ENCODE assay signal across 10 cellular contexts in the genomic region with DNA sequence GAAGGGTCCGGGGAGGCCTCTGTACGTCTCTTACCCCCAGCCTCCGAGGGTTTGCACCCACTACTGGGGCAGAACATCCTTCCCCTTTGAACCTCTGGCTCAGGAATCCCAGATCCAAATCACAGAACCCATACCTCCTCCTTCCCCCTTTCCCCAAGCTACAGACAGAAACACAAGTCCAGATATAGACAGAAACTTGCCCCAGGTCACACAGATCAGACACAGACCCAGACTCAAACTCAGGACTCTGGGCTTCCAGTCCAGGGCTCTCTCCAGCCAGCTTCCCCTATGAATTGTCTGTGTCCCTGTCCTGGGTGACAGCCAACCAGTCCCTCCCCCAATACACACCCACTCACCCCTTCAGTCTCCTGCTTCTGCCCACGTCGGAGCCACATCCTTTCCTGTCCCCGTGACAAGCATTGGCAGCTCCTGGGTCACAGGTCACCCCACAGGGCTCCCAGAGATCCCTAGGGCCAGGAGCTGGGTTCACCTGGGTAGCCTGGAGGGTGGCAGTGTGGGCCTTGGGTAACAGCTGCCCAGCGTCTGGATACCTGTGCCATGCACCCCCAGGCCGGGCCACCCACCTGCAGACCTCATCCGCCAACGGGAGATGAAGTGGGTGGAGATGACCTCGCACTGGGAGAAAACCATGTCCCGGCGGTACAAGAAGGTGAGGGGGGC.
DNase-seq lines count a peak whose midpoint lies in the region; ATAC-seq and TF ChIP-seq lines count a peak whose summit lies in the region.
"Had no signal": no experiment of that assay in that cellular context is flagged by ENCODE, and none has a peak within 500 bp of the region (broad histone marks: within the 10 kb centered on the region; RNA-seq: fewer than 3 reads in every experiment).

No MANE protein-coding gene starts in this region.

- H3K4me3 ChIP-seq in GM12875 (ENCODE audit: low read depth, low read length) (peak overlapping the region; percentile 58), duodenal mucosa (ENCODE audit: low read depth in 1 of 2, low read length in 2 of 2) (peak overlapping the region; percentile 56 to 64)

- H3K4me1 ChIP-seq in duodenal mucosa (ENCODE audit: control insufficient read depth in 1 of 2, insufficient read depth in 2 of 2, low read length in 2 of 2): peaks cover 9 to 72% of the 10 kb centered on the region in 2 donors

- H3K27me3 ChIP-seq in duodenal mucosa (ENCODE audit: control insufficient read depth in 1 of 2, insufficient read depth in 2 of 2, low read length in 2 of 2): no peaks in the 10 kb centered on the region

- no peaks in the 10 kb centered on the region for H3K9me3 ChIP-seq in duodenal mucosa (ENCODE audit: control insufficient read depth in 1 of 2, low read length in 2 of 2)

- ATAC-seq in stimulated activated memory B cell treated with anti-CD40 and anti-IgM and Interleukin-4, amounts not matched to agents 10 μg/mL and 1 μg/mL and 100 μg/mL, for 72 hours: no peak
- ATAC-seq in HG02884 (IDR thresholded peaks at IDR 0.05; ENCODE audit: unreplicated experiment): no peak

- peak; percentile 67 for DNase-seq in T-helper 2 cell treated with Interferon-gamma antibody and Interleukin-4, amounts not matched to agents 5 μg/mL and 100 μg/mL, for 36 hours (ENCODE audit: low spot score)
- DNase-seq in islet precursor cell (no peak), NCI-H2171 (lab: John Stamatoyannopoulos, UW) (no peak), NCI-H446 (lab: John Stamatoyannopoulos, UW) (no peak)
- DNase-seq: hippocampal formation, NCI-H748 treated with DMSO at 0.1 percent for 48 hours had no signal

- peak overlapping the region; percentile 84 for H3K27ac Mint-ChIP-seq in T-helper 2 cell treated with Interferon-gamma antibody and Interleukin-4, amounts not matched to agents 5 μg/mL and 100 μg/mL, for 36 hours
- H3K27ac Mint-ChIP-seq in stimulated activated memory B cell treated with anti-CD40 and anti-IgM and Interleukin-4, amounts not matched to agents 10 μg/mL and 1 μg/mL and 100 μg/mL, for 72 hours: peak overlapping the region; percentile 75

- H3K27ac ChIP-seq in duodenal mucosa (ENCODE audit: low read depth, low read length): peak overlapping the region; percentile 1

- no peaks in the 10 kb centered on the region for H3K36me3 ChIP-seq in duodenal mucosa (ENCODE audit: control insufficient read depth in 1 of 2, insufficient read depth in 2 of 2, low read length in 2 of 2)

- no peaks in the 10 kb centered on the region for H3K9me3 Mint-ChIP-seq in T-helper 2 cell treated with Interferon-gamma antibody and Interleukin-4, amounts not matched to agents 5 μg/mL and 100 μg/mL, for 36 hours
- no peaks in the 10 kb centered on the region for H3K9me3 Mint-ChIP-seq in stimulated activated memory B cell treated with anti-CD40 and anti-IgM and Interleukin-4, amounts not matched to agents 10 μg/mL and 1 μg/mL and 100 μg/mL, for 72 hours

- no peak for TF ChIP-seq CTCF in GM12875 (IDR thresholded peaks at IDR 0.05; ENCODE audit: borderline replicate concordance, insufficient read depth, low read depth, low read length)

- peak overlapping the region; percentile 38 to 56 for H3K9ac ChIP-seq in duodenal mucosa (ENCODE audit: low read depth in 1 of 2, low read length in 2 of 2)

- peaks cover 45% of the 10 kb centered on the region for H3K4me1 Mint-ChIP-seq in T-helper 2 cell treated with Interferon-gamma antibody and Interleukin-4, amounts not matched to agents 5 μg/mL and 100 μg/mL, for 36 hours (ENCODE audit: low read depth)
- peaks cover 73% of the 10 kb centered on the region for H3K4me1 Mint-ChIP-seq in stimulated activated memory B cell treated with anti-CD40 and anti-IgM and Interleukin-4, amounts not matched to agents 10 μg/mL and 1 μg/mL and 100 μg/mL, for 72 hours

- H3K36me3 Mint-ChIP-seq in T-helper 2 cell treated with Interferon-gamma antibody and Interleukin-4, amounts not matched to agents 5 μg/mL and 100 μg/mL, for 36 hours (ENCODE audit: low read depth): peaks cover 57% of the 10 kb centered on the region
- H3K36me3 Mint-ChIP-seq in stimulated activated memory B cell treated with anti-CD40 and anti-IgM and Interleukin-4, amounts not matched to agents 10 μg/mL and 1 μg/mL and 100 μg/mL, for 72 hours: peaks cover 18% of the 10 kb centered on the region

- H3K4me3 Mint-ChIP-seq in T-helper 2 cell treated with Interferon-gamma antibody and Interleukin-4, amounts not matched to agents 5 μg/mL and 100 μg/mL, for 36 hours: peak overlapping the region; percentile 94
- peak overlapping the region; percentile 86 for H3K4me3 Mint-ChIP-seq in stimulated activated memory B cell treated with anti-CD40 and anti-IgM and Interleukin-4, amounts not matched to agents 10 μg/mL and 1 μg/mL and 100 μg/mL, for 72 hours

- H3K27me3 Mint-ChIP-seq in T-helper 2 cell treated with Interferon-gamma antibody and Interleukin-4, amounts not matched to agents 5 μg/mL and 100 μg/mL, for 36 hours (ENCODE audit: low read depth): no peaks in the 10 kb centered on the region
- H3K27me3 Mint-ChIP-seq in stimulated activated memory B cell treated with anti-CD40 and anti-IgM and Interleukin-4, amounts not matched to agents 10 μg/mL and 1 μg/mL and 100 μg/mL, for 72 hours: no peaks in the 10 kb centered on the region
